ENCODE assay signal across 20 cellular contexts in genomic region chr13:92681239-92681638, GRCh38.
"Had no signal": no experiment of that assay in that cellular context is flagged by ENCODE, and none has a peak within 500 bp of the region (broad histone marks: within the 10 kb centered on the region; RNA-seq: fewer than 3 reads in every experiment).

No MANE protein-coding gene starts in this region.

- ATAC-seq: mucosa of descending colon; naive thymus-derived CD8-positive, alpha-beta T cell; psoas muscle; right lobe of liver; stimulated activated effector memory CD8-positive, alpha-beta T cell treated with anti-CD3 and anti-CD28 coated beads, Interleukin-12 subunit alpha, Interleukin-12 subunit beta, amount 100 ng/mL, for 72 hours; stimulated activated naive CD8-positive, alpha-beta T cell treated with anti-CD3 and anti-CD28 coated beads, Interleukin-15, Interleukin-2, amounts not matched to agents 100 U/mL and 50 U/mL, for 24 hours had no signal

- H3K36me3 ChIP-seq: esophagus muscularis mucosa, neutrophil, right lobe of liver, tibial artery, upper lobe of left lung, vagina had no signal

- H3K36me3 Mint-ChIP-seq: stimulated activated effector memory CD8-positive, alpha-beta T cell treated with anti-CD3 and anti-CD28 coated beads, Interleukin-12 subunit alpha, Interleukin-12 subunit beta, amount 100 ng/mL, for 72 hours had no signal

- H3K4me1 Mint-ChIP-seq: naive thymus-derived CD8-positive, alpha-beta T cell; stimulated activated effector memory CD8-positive, alpha-beta T cell treated with anti-CD3 and anti-CD28 coated beads, Interleukin-12 subunit alpha, Interleukin-12 subunit beta, amount 100 ng/mL, for 72 hours had no signal

- H3K27ac Mint-ChIP-seq: naive thymus-derived CD8-positive, alpha-beta T cell; stimulated activated effector memory CD8-positive, alpha-beta T cell treated with anti-CD3 and anti-CD28 coated beads, Interleukin-12 subunit alpha, Interleukin-12 subunit beta, amount 100 ng/mL, for 72 hours had no signal

- H3K27me3 ChIP-seq: esophagus muscularis mucosa, neutrophil, right lobe of liver, tibial artery, upper lobe of left lung, vagina had no signal

- H3K4me3 ChIP-seq: coronary artery, esophagus muscularis mucosa, mucosa of descending colon, psoas muscle, right lobe of liver, tibial artery, upper lobe of left lung, vagina had no signal

- FAIRE-seq: endometrium, islet of Langerhans had no signal

- H3K27ac ChIP-seq: coronary artery, esophagus muscularis mucosa, neutrophil, psoas muscle, right lobe of liver, tibial artery, upper lobe of left lung, vagina had no signal

- H3K4me1 ChIP-seq: esophagus muscularis mucosa, psoas muscle, right lobe of liver, tibial artery, upper lobe of left lung, vagina had no signal

- DNase-seq: effector CD8-positive, alpha-beta T cell; kidney glomerular epithelial cell; mammary epithelial cell; mucosa of descending colon; naive thymus-derived CD8-positive, alpha-beta T cell; psoas muscle; retina; right lobe of liver; stimulated activated CD4-positive, alpha-beta T cell treated with anti-CD3 and anti-CD28 coated beads, Interleukin-4, amount 100 ng/mL, for 1 hour; stimulated activated CD8-positive, alpha-beta memory T cell treated with anti-CD3 and anti-CD28 coated beads, Interleukin-4, amount 100 ng/mL, for 48 hours; stimulated activated naive CD8-positive, alpha-beta T cell treated with anti-CD3 and anti-CD28 coated beads, Interleukin-15, Interleukin-2, amounts not matched to agents 100 U/mL and 50 U/mL, for 24 hours; tibial artery; upper lobe of left lung had no signal

- H3K4me3 Mint-ChIP-seq: naive thymus-derived CD8-positive, alpha-beta T cell; stimulated activated effector memory CD8-positive, alpha-beta T cell treated with anti-CD3 and anti-CD28 coated beads, Interleukin-12 subunit alpha, Interleukin-12 subunit beta, amount 100 ng/mL, for 72 hours had no signal

- H3K27me3 Mint-ChIP-seq: naive thymus-derived CD8-positive, alpha-beta T cell had no signal
